Comparison of ENCODE assay signal across 10 cellular contexts in genomic region chr15:100878601-100879000, GRCh38. TPM values are rescaled to one million over a fixed set of nuclear protein-coding genes. Genes with fewer than 3 reads are reported as not detected.
DNase-seq lines count a peak whose midpoint lies in the region; ATAC-seq, FAIRE-seq and TF ChIP-seq lines count a peak whose summit lies in the region.
"Had no signal": no experiment of that assay in that cellular context is flagged by ENCODE, and none has a peak within 500 bp of the region (broad histone marks: within the 10 kb centered on the region; RNA-seq: fewer than 3 reads in every experiment).

No MANE protein-coding gene starts in this region.

- DNase-seq in activated T-cell treated with anti-CD3 and anti-CD28 coated beads, Interleukin-2, amount 50 U/mL, for 4 hours, result no peak
- DNase-seq in activated T-cell treated with anti-CD3 and anti-CD28 coated beads for 4 hours (no peak), keratinocyte (ENCODE audit: low read depth, low spot score) (no peak), thoracic aorta (ENCODE audit: low spot score) (no peak), HEK293T (ENCODE audit: extremely low spot score) (no peak), GM19240 (ENCODE audit: insufficient read length, low spot score) (no peak), Karpas-422 (no peak)
- no peak for DNase-seq in activated naive CD8-positive, alpha-beta T cell treated with anti-CD3 and anti-CD28 coated beads for 36 hours
- DNase-seq: NCI-H1930 had no signal

- H3K9me3 Mint-ChIP-seq in activated T-cell treated with anti-CD3 and anti-CD28 coated beads, Interleukin-2, amount 50 U/mL, for 4 hours, result no peaks in the 10 kb centered on the region
- no peaks in the 10 kb centered on the region for H3K9me3 Mint-ChIP-seq in activated naive CD8-positive, alpha-beta T cell treated with anti-CD3 and anti-CD28 coated beads for 36 hours

- no peak overlapping the region for H3K27ac ChIP-seq in keratinocyte (ENCODE audit: control insufficient read depth, insufficient read depth, low read length)
- H3K27ac ChIP-seq in thoracic aorta, result no peak overlapping the region
- no peak overlapping the region for H3K27ac ChIP-seq in Karpas-422 (ENCODE audit: low read length)

- H3K27ac Mint-ChIP-seq in activated naive CD8-positive, alpha-beta T cell treated with anti-CD3 and anti-CD28 coated beads for 36 hours, result no peak overlapping the region

- ATAC-seq in activated T-cell treated with anti-CD3 and anti-CD28 coated beads, Interleukin-2, amount 50 U/mL, for 4 hours, result no peak
- no peak for ATAC-seq in thoracic aorta (ENCODE audit: insufficient number of reproducible peaks, low FRiP score, low read depth)

- no peaks in the 10 kb centered on the region for H3K9me3 ChIP-seq in keratinocyte (ENCODE audit: control insufficient read depth, low read depth, low read length)
- no peaks in the 10 kb centered on the region for H3K9me3 ChIP-seq in thoracic aorta
- H3K9me3 ChIP-seq in Karpas-422 (ENCODE audit: low read length), result no peaks in the 10 kb centered on the region

- POLR2A ChIA-PET in HEK293T (lab: Yijun Ruan, JAX), result no interaction called here

- no peaks in the 10 kb centered on the region for H3K9me1 ChIP-seq in keratinocyte (ENCODE audit: control insufficient read depth, extremely low read depth, insufficient read depth, low read length)

- dilution Hi-C loops in keratinocyte (cut with MboI; ENCODE audit: extremely low pct_ligation_motif_present, low sequenced_read_pairs), result no loop called here

- FAIRE-seq in keratinocyte (lab: Jason Lieb, UNC), result no peak
- FAIRE-seq: TTC549 had no signal

- TF ChIP-seq CTCF in keratinocyte (optimal IDR thresholded peaks at IDR 0.05 in 1 of 3, IDR thresholded peaks at IDR 0.05 in 1 of 3, conservative IDR thresholded peaks at IDR 0.05 in 1 of 3; ENCODE audit: extremely low read depth in 1 of 3, insufficient read depth in 2 of 3, low read length in 3 of 3), result no peak
- TF ChIP-seq CTCF in thoracic aorta (IDR thresholded peaks at IDR 0.05), result no peak

- H3K4me1 ChIP-seq in keratinocyte (ENCODE audit: control insufficient read depth, extremely low read depth, insufficient read depth, low read length) (peaks cover 21% of the 10 kb centered on the region), thoracic aorta (ENCODE audit: control insufficient read depth in 1 of 2, low read depth in 2 of 2) (peaks cover 3 to 13% of the 10 kb centered on the region in 2 donors), Karpas-422 (ENCODE audit: low read length) (no peaks in the 10 kb centered on the region)

- H3K4me2 ChIP-seq in keratinocyte (ENCODE audit: control insufficient read depth, extremely low read depth, insufficient read depth, low read depth, low read length) (peak overlapping the region; percentile 65), Karpas-422 (ENCODE audit: low read depth, low read length, poor library complexity, severe bottlenecking) (no peak overlapping the region)

- CTCF ChIA-PET in HEK293T (lab: Yijun Ruan, JAX), result no interaction called here

- H3K9me2 ChIP-seq in Karpas-422 (replicated peaks; ENCODE audit: insufficient read depth, low read length), result no peaks in the 10 kb centered on the region

- no peaks in the 10 kb centered on the region for H3K36me3 ChIP-seq in keratinocyte (ENCODE audit: control insufficient read depth in 2 of 2, extremely low read depth in 1 of 2, insufficient read depth in 2 of 2, low read length in 2 of 2)
- H3K36me3 ChIP-seq in thoracic aorta, result no peaks in the 10 kb centered on the region
- H3K36me3 ChIP-seq in Karpas-422 (ENCODE audit: insufficient read depth, low read length), result no peaks in the 10 kb centered on the region

- H3K27me3 ChIP-seq in keratinocyte (ENCODE audit: control insufficient read depth, extremely low read depth, insufficient read depth, low read length), result no peaks in the 10 kb centered on the region
- H3K27me3 ChIP-seq in thoracic aorta (replicated peaks; ENCODE audit: insufficient read depth), result no peaks in the 10 kb centered on the region
- H3K27me3 ChIP-seq in Karpas-422 (ENCODE audit: low read length), result no peaks in the 10 kb centered on the region

- peaks cover 9% of the 10 kb centered on the region for H3K4me1 Mint-ChIP-seq in activated T-cell treated with anti-CD3 and anti-CD28 coated beads, Interleukin-2, amount 50 U/mL, for 4 hours (ENCODE audit: low read depth)
- peaks cover 2% of the 10 kb centered on the region for H3K4me1 Mint-ChIP-seq in activated naive CD8-positive, alpha-beta T cell treated with anti-CD3 and anti-CD28 coated beads for 36 hours

- peaks cover 35% of the 10 kb centered on the region for H3K79me2 ChIP-seq in keratinocyte (ENCODE audit: control insufficient read depth, insufficient read depth, low read length)
- no peaks in the 10 kb centered on the region for H3K79me2 ChIP-seq in Karpas-422 (ENCODE audit: low read length)

- H3K4me3 Mint-ChIP-seq in activated T-cell treated with anti-CD3 and anti-CD28 coated beads, Interleukin-2, amount 50 U/mL, for 4 hours, result peak overlapping the region; percentile 49
- H3K4me3 Mint-ChIP-seq in activated naive CD8-positive, alpha-beta T cell treated with anti-CD3 and anti-CD28 coated beads for 36 hours, result peak overlapping the region; percentile 38

- H3K36me3 Mint-ChIP-seq in activated T-cell treated with anti-CD3 and anti-CD28 coated beads, Interleukin-2, amount 50 U/mL, for 4 hours (ENCODE audit: insufficient read depth), result no peaks in the 10 kb centered on the region
- H3K36me3 Mint-ChIP-seq in activated naive CD8-positive, alpha-beta T cell treated with anti-CD3 and anti-CD28 coated beads for 36 hours, result no peaks in the 10 kb centered on the region

- peak overlapping the region; percentile 25 to 54 (median 39) for H3K4me3 ChIP-seq in keratinocyte (ENCODE audit: control insufficient read depth in 2 of 3, extremely low read depth in 1 of 3, insufficient read depth in 2 of 3, low read depth in 1 of 3, low read length in 3 of 3)
- H3K4me3 ChIP-seq in thoracic aorta, result peak overlapping the region; percentile 66
- H3K4me3 ChIP-seq in Karpas-422 (ENCODE audit: low read length), result no peak overlapping the region

- peaks cover 66% of the 10 kb centered on the region for H3K27me3 Mint-ChIP-seq in activated T-cell treated with anti-CD3 and anti-CD28 coated beads, Interleukin-2, amount 50 U/mL, for 4 hours (ENCODE audit: low read depth)
- peaks cover 73% of the 10 kb centered on the region for H3K27me3 Mint-ChIP-seq in activated naive CD8-positive, alpha-beta T cell treated with anti-CD3 and anti-CD28 coated beads for 36 hours

- H2AFZ ChIP-seq in keratinocyte (ENCODE audit: control insufficient read depth, low read length) (no peak overlapping the region), Karpas-422 (ENCODE audit: low read length) (no peak overlapping the region)

- H4K20me1 ChIP-seq in keratinocyte (ENCODE audit: control insufficient read depth, extremely low read depth, insufficient read depth, low read length) (no peaks in the 10 kb centered on the region), Karpas-422 (ENCODE audit: insufficient read depth, low read depth, low read length) (no peaks in the 10 kb centered on the region)

- H3K9ac ChIP-seq in keratinocyte (ENCODE audit: control insufficient read depth, extremely low read depth, insufficient read depth, low read length) (peak overlapping the region; percentile 74), Karpas-422 (ENCODE audit: low read length) (no peak overlapping the region)

TF ChIP-seq in HEK293T, 16 proteins besides CTCF, POLR2A, EP300 and RAD21 (continues in another document):
- no peak for TF ChIP-seq PKNOX1 (IDR thresholded peaks at IDR 0.05)
- TF ChIP-seq FOXM1 (IDR thresholded peaks at IDR 0.05; ENCODE audit: borderline replicate concordance), result no peak
- no peak for TF ChIP-seq SP1 (IDR thresholded peaks at IDR 0.05)
- no peak for TF ChIP-seq SUZ12 (IDR thresholded peaks at IDR 0.05)
- TF ChIP-seq CTBP1 (IDR thresholded peaks at IDR 0.05; ENCODE audit: borderline replicate concordance), result no peak
- no peak for TF ChIP-seq LEF1 (IDR thresholded peaks at IDR 0.05; ENCODE audit: borderline replicate concordance)

RNA-seq across cellular contexts. Expression of gene ALDH1A3, which starts 1.0 kb away (rescaled TPM):
- total RNA-seq in activated T-cell treated with anti-CD3 and anti-CD28 coated beads, Interleukin-2, amount 50 U/mL, for 4 hours, result under 1 TPM; 0.24 to 0.47 (median 0.40) TPM
- total RNA-seq in activated naive CD8-positive, alpha-beta T cell treated with anti-CD3 and anti-CD28 coated beads for 36 hours, result not detected
- 85.0 to 356 TPM (median 218 TPM) in 3 replicates for polyA plus RNA-seq in keratinocyte
- 76.2 TPM for polyA plus RNA-seq in keratinocyte (2011; ENCODE audit: low read depth)
- polyA plus RNA-seq in keratinocyte (2011; cell fraction: cytosol; rRNA removed), result 182 and 321 TPM in 2 replicates
- 223 and 318 TPM in 2 replicates for polyA plus RNA-seq in keratinocyte (2011; cell fraction: nucleus; rRNA removed)
- 115 and 381 TPM in 2 replicates for polyA plus RNA-seq in keratinocyte (2012; ENCODE audit: low replicate concordance)
- polyA minus RNA-seq in keratinocyte, result 61.5 to 175 TPM (median 135 TPM) in 3 replicates
- 406 TPM for polyA minus RNA-seq in keratinocyte (2011; cell fraction: cytosol; rRNA and poly(A)+ RNA removed)
- polyA minus RNA-seq in keratinocyte (2011; cell fraction: nucleus; rRNA and poly(A)+ RNA removed), result 256 and 283 TPM in 2 replicates
- total RNA-seq in thoracic aorta, result 10 to 100 TPM in 1 of 2 donors, 1 to 10 TPM in 1; 3.2 to 21.8 TPM
- not detected in 2 replicates for total RNA-seq in Karpas-422 (2014; rRNA removed; shearing (Covaris generic); ENCODE audit: low replicate concordance)

RNA-seq across cellular contexts. Expression of gene LRRK1, which starts 40.6 kb away (rescaled TPM):
- total RNA-seq in activated T-cell treated with anti-CD3 and anti-CD28 coated beads, Interleukin-2, amount 50 U/mL, for 4 hours, result 1 to 10 TPM in 2 of 3 donors, under 1 TPM in 1; 0.55 to 1.8 (median 1.6) TPM
- total RNA-seq in activated naive CD8-positive, alpha-beta T cell treated with anti-CD3 and anti-CD28 coated beads for 36 hours, result under 1 TPM; 0.29 to 0.30 TPM
- polyA plus RNA-seq in keratinocyte, result 5.9 to 8.4 TPM (median 6.2 TPM) in 3 replicates
- 2.5 TPM for polyA plus RNA-seq in keratinocyte (2011; ENCODE audit: low read depth)
- polyA plus RNA-seq in keratinocyte (2011; cell fraction: cytosol; rRNA removed), result 4.6 and 5.6 TPM in 2 replicates
- 17.7 and 21.7 TPM in 2 replicates for polyA plus RNA-seq in keratinocyte (2011; cell fraction: nucleus; rRNA removed)
- polyA plus RNA-seq in keratinocyte (2012; ENCODE audit: low replicate concordance), result 4.5 and 10.2 TPM in 2 replicates
- 8.6 to 22.4 TPM (median 12.6 TPM) in 3 replicates for polyA minus RNA-seq in keratinocyte
- 17.8 TPM for polyA minus RNA-seq in keratinocyte (2011; cell fraction: cytosol; rRNA and poly(A)+ RNA removed)
- polyA minus RNA-seq in keratinocyte (2011; cell fraction: nucleus; rRNA and poly(A)+ RNA removed), result 19.8 and 20.6 TPM in 2 replicates
- 10 to 100 TPM; 17.2 to 47.1 TPM for total RNA-seq in thoracic aorta
- total RNA-seq in Karpas-422 (2014; rRNA removed; shearing (Covaris generic); ENCODE audit: low replicate concordance), result 46.6 and 87.3 TPM in 2 replicates

Comparison
In these comparisons a context has a peak if more than half of its experiments do, and no peak if none do; other contexts are left out.
1. RNA of gene LRRK1, which starts 40.6 kb away (total RNA-seq): 17.2 to 47.1 TPM in thoracic aorta and 46.6 to 87.3 TPM in Karpas-422; 0.55 to 1.8 TPM in activated T-cell treated with anti-CD3 and anti-CD28 coated beads, Interleukin-2, amount 50 U/mL, for 4 hours and 0.29 to 0.30 TPM in activated naive CD8-positive, alpha-beta T cell treated with anti-CD3 and anti-CD28 coated beads for 36 hours; every median in the first group is over 4 times any median in the second.